Comparison of ENCODE assay signal across 22 cellular contexts in genomic region chrX:107764845-107765608, GRCh38. TPM values are rescaled to one million over a fixed set of nuclear protein-coding genes. Genes with fewer than 3 reads are reported as not detected.
DNase-seq lines count a peak whose midpoint lies in the region; ATAC-seq, FAIRE-seq and TF ChIP-seq lines count a peak whose summit lies in the region.
"Had no signal": no experiment of that assay in that cellular context is flagged by ENCODE, and none has a peak within 500 bp of the region (broad histone marks: within the 10 kb centered on the region; RNA-seq: fewer than 3 reads in every experiment).

No MANE protein-coding gene starts in this region.

- in situ Hi-C loops in mammary epithelial cell (cut with MboI; ENCODE audit: low sequenced_read_pairs in 2 of 2): no loop called here

- H3K36me3 ChIP-seq in astrocyte (ENCODE audit: insufficient read depth, low read length): no peaks in the 10 kb centered on the region
- no peaks in the 10 kb centered on the region for H3K36me3 ChIP-seq in endodermal cell (ENCODE audit: control insufficient read depth, insufficient read depth, low read length)
- H3K36me3 ChIP-seq in neuronal stem cell (replicated peaks in 1 of 2; ENCODE audit: control insufficient read depth in 2 of 2, insufficient read depth in 2 of 2, low read length in 2 of 2): no peaks in the 10 kb centered on the region
- H3K36me3 ChIP-seq in psoas muscle (ENCODE audit: insufficient read depth in 1 of 2, low read depth in 1 of 2): no peaks in the 10 kb centered on the region
- H3K36me3 ChIP-seq in mammary epithelial cell (ENCODE audit: insufficient read depth, low read length): no peaks in the 10 kb centered on the region

- H3K9ac ChIP-seq in astrocyte (ENCODE audit: low read length) (no peak overlapping the region), endodermal cell (ENCODE audit: extremely low read depth, low read length, poor library complexity, severe bottlenecking) (no peak overlapping the region), neuronal stem cell (ENCODE audit: low read depth, low read length, poor library complexity) (no peak overlapping the region), mammary epithelial cell (ENCODE audit: insufficient read depth, low read length) (no peak overlapping the region)
- H3K9ac ChIP-seq: GM23248 had no signal

- H4K20me1 ChIP-seq in astrocyte (ENCODE audit: insufficient read depth, low read length): no peaks in the 10 kb centered on the region
- H4K20me1 ChIP-seq in mammary epithelial cell (ENCODE audit: insufficient read depth, low read length): no peaks in the 10 kb centered on the region

- no TSS peak for BruUV-seq in mammary epithelial cell (replicated peaks; lab: Mats Ljungman, UMichigan)

- dilution Hi-C loops in mammary epithelial cell (cut with HindIII; ENCODE audit: low sequenced_read_pairs): no loop called here

- H3K27ac Mint-ChIP-seq in astrocyte (ENCODE audit: unreplicated experiment) (no peak overlapping the region), endodermal cell (no peak overlapping the region)
- H3K27ac Mint-ChIP-seq in activated CD4-positive, alpha-beta T cell treated with anti-CD3 and anti-CD28 coated beads, Interleukin-2, amount 10 ng/mL, durations not matched to agents 24 days and 14 days: no peak overlapping the region
- H3K27ac Mint-ChIP-seq: CD4-positive, alpha-beta memory T cell had no signal

- H3K9me3 Mint-ChIP-seq in astrocyte (ENCODE audit: unreplicated experiment) (no peaks in the 10 kb centered on the region), endodermal cell (peaks cover 2% of the 10 kb centered on the region)
- H3K9me3 Mint-ChIP-seq in activated CD4-positive, alpha-beta T cell treated with anti-CD3 and anti-CD28 coated beads, Interleukin-2, amount 10 ng/mL, durations not matched to agents 24 days and 14 days: no peaks in the 10 kb centered on the region
- H3K9me3 Mint-ChIP-seq: CD4-positive, alpha-beta memory T cell had no signal

- H3K14ac ChIP-seq in neuronal stem cell (ENCODE audit: low read length): no peak overlapping the region

- no peak overlapping the region for H3K4ac ChIP-seq in neuronal stem cell (ENCODE audit: low read length)

- CTCF ChIA-PET in mammary epithelial cell (lab: Charles Lee; ENCODE audit: low non-redundant PET): no interaction called here

- no peak overlapping the region for H2BK5ac ChIP-seq in neuronal stem cell (ENCODE audit: low read length)

- H3K27ac ChIP-seq in astrocyte (ENCODE audit: low read depth, low read length) (no peak overlapping the region), endodermal cell (ENCODE audit: low read depth, low read length) (no peak overlapping the region), neuronal stem cell (replicated peaks; ENCODE audit: low read length) (no peak overlapping the region), psoas muscle (peak overlapping the region; percentile 56), mammary epithelial cell (ENCODE audit: insufficient read depth, low read depth, low read length) (no peak overlapping the region)
- H3K27ac ChIP-seq: GM23248 had no signal

- no peaks in the 10 kb centered on the region for H3K79me1 ChIP-seq in neuronal stem cell (ENCODE audit: low read depth, low read length)

- no peaks in the 10 kb centered on the region for H3K36me3 Mint-ChIP-seq in astrocyte (ENCODE audit: low read depth, unreplicated experiment)
- no peaks in the 10 kb centered on the region for H3K36me3 Mint-ChIP-seq in endodermal cell (ENCODE audit: low read depth)
- no peaks in the 10 kb centered on the region for H3K36me3 Mint-ChIP-seq in activated CD4-positive, alpha-beta T cell treated with anti-CD3 and anti-CD28 coated beads, Interleukin-2, amount 10 ng/mL, durations not matched to agents 24 days and 14 days (ENCODE audit: low read depth)

- peak; percentile 85 for FAIRE-seq in astrocyte (lab: Jason Lieb, UNC)
- FAIRE-seq: G401.6, GM12892, H1 had no signal

- peak overlapping the region; percentile 13 for H3K18ac ChIP-seq in neuronal stem cell (ENCODE audit: low read length)

- no peaks in the 10 kb centered on the region for H3K27me3 ChIP-seq in astrocyte (ENCODE audit: insufficient read depth, low read length)
- peaks cover 50% of the 10 kb centered on the region for H3K27me3 ChIP-seq in endodermal cell (ENCODE audit: control insufficient read depth, insufficient read depth, low read length, poor library complexity, severe bottlenecking)
- H3K27me3 ChIP-seq in neuronal stem cell (ENCODE audit: control insufficient read depth in 3 of 3, insufficient read depth in 3 of 3, low read depth in 1 of 3, low read length in 3 of 3): peaks cover 0 to 49% (median 0%) of the 10 kb centered on the region in 3 experiments
- H3K27me3 ChIP-seq in psoas muscle (ENCODE audit: insufficient read depth in 3 of 3, low read length in 2 of 3): peaks cover 0 to 10% (median 0%) of the 10 kb centered on the region in 3 donors
- H3K27me3 ChIP-seq in mammary epithelial cell (ENCODE audit: insufficient read depth, low read length): no peaks in the 10 kb centered on the region

- no peak overlapping the region for H4K91ac ChIP-seq in neuronal stem cell (ENCODE audit: low read depth, low read length, poor library complexity)

- H4K8ac ChIP-seq in neuronal stem cell (ENCODE audit: low read depth, low read length): peak overlapping the region; percentile 3

- WGBS in endodermal cell (ENCODE audit: insufficient coverage in 1 of 2, insufficient read length in 1 of 2), 2 experiments: 91 to 92% methylated on average over 2 to 11 of the region's 11 CpGs
- no CpG with 5 or more reads among the region's 11 CpGs for WGBS in neuronal stem cell (ENCODE audit: extremely low coverage in 2 of 2, insufficient read length in 2 of 2, insufficient replicate concordance in 1 of 2), 2 donors
- WGBS in psoas muscle, 3 donors: 74 to 96% (median 90%) methylated on average over 10 to 11 of the region's 11 CpGs
- 66% methylated on average over 9 of the region's 11 CpGs for whole genome bisulfite sequencing in mammary epithelial cell (ENCODE audit: low coverage, missing lambda C conversion rate)

- DNase-seq in astrocyte (ENCODE audit: low read depth) (no peak), endodermal cell (peak; percentile 38), neuronal stem cell (ENCODE audit: low spot score) (no peak), psoas muscle (no peak), mammary epithelial cell (no peak), NCI-H2227 treated with DMSO at 0.1 percent for 48 hours (lab: John Stamatoyannopoulos, UW) (no peak)
- no peak for DNase-seq in central memory CD4-positive, alpha-beta T cell
- no peak for DNase-seq in activated CD4-positive, alpha-beta T cell treated with anti-CD3 and anti-CD28 coated beads, Interleukin-2, amount 10 ng/mL, durations not matched to agents 24 days and 14 days
- DNase-seq: C1 segment of cervical spinal cord; Caco-2; CD4-positive, alpha-beta memory T cell; DMS153; DND-41; GM23248; H7; HCEC 1CT had no signal

- H3K9me3 ChIP-seq in astrocyte (ENCODE audit: insufficient read depth, low read depth, low read length): no peaks in the 10 kb centered on the region
- no peaks in the 10 kb centered on the region for H3K9me3 ChIP-seq in endodermal cell (ENCODE audit: control insufficient read depth, low read length)
- H3K9me3 ChIP-seq in neuronal stem cell (replicated peaks in 1 of 2; ENCODE audit: control insufficient read depth in 2 of 2, insufficient read depth in 1 of 2, low read depth in 1 of 2, low read length in 2 of 2): no peaks in the 10 kb centered on the region
- H3K9me3 ChIP-seq in psoas muscle: no peaks in the 10 kb centered on the region
- no peaks in the 10 kb centered on the region for H3K9me3 ChIP-seq in mammary epithelial cell (replicated peaks; ENCODE audit: insufficient read depth, low read length)
- H3K9me3 ChIP-seq: Caco-2 had no signal

- no peak for ATAC-seq in psoas muscle

- H2AFZ ChIP-seq in astrocyte (ENCODE audit: low read depth, low read length) (no peak overlapping the region), neuronal stem cell (ENCODE audit: low read length) (no peak overlapping the region), mammary epithelial cell (ENCODE audit: low read depth, low read length) (no peak overlapping the region)
- H2AFZ ChIP-seq: GM23248 had no signal

- H2BK120ac ChIP-seq in neuronal stem cell (ENCODE audit: low read depth, low read length): no peak overlapping the region

- intact Hi-C loops in psoas muscle (cut with DNase I): loop anchor here in 1 of 2 donors (5.0 kb wide), 1 partner anchor 33 kb away; no protein-coding TSS in a partner anchor
- intact Hi-C loops in mammary epithelial cell (cut with micrococcal nuclease): no loop called here
- intact Hi-C loops in activated CD4-positive, alpha-beta T cell treated with anti-CD3 and anti-CD28 coated beads, Interleukin-2, amount 10 ng/mL, durations not matched to agents 24 days and 14 days (cut with micrococcal nuclease): no loop called here

- no peak overlapping the region for H2BK12ac ChIP-seq in neuronal stem cell (ENCODE audit: low read length)

- H2AK5ac ChIP-seq in neuronal stem cell (ENCODE audit: low read depth, low read length): no peak overlapping the region

- H3K4me1 ChIP-seq in astrocyte (ENCODE audit: insufficient read depth, low read length) (no peaks in the 10 kb centered on the region), endodermal cell (ENCODE audit: control insufficient read depth, insufficient read depth, low read length) (no peaks in the 10 kb centered on the region), neuronal stem cell (ENCODE audit: control insufficient read depth in 2 of 2, insufficient read depth in 1 of 2, low read depth in 1 of 2, low read length in 2 of 2) (no peaks in the 10 kb centered on the region), psoas muscle (peaks cover 22% of the 10 kb centered on the region), mammary epithelial cell (ENCODE audit: insufficient read depth, low read length) (peaks cover 2% of the 10 kb centered on the region)
- H3K4me1 ChIP-seq: Caco-2 had no signal

- H3K4me2 ChIP-seq in astrocyte (ENCODE audit: low read length) (no peak overlapping the region), neuronal stem cell (ENCODE audit: insufficient read depth, low read length, poor library complexity, severe bottlenecking) (no peak overlapping the region), mammary epithelial cell (ENCODE audit: insufficient read depth, low read depth, low read length) (no peak overlapping the region)

- H3K4me3 Mint-ChIP-seq in astrocyte (ENCODE audit: unreplicated experiment) (no peak overlapping the region), endodermal cell (no peak overlapping the region)
- H3K4me3 Mint-ChIP-seq in activated CD4-positive, alpha-beta T cell treated with anti-CD3 and anti-CD28 coated beads, Interleukin-2, amount 10 ng/mL, durations not matched to agents 24 days and 14 days: no peak overlapping the region
- H3K4me3 Mint-ChIP-seq: CD4-positive, alpha-beta memory T cell had no signal

- H3K23ac ChIP-seq in neuronal stem cell (ENCODE audit: low read depth, low read length, poor library complexity): no peak overlapping the region

- peaks cover 18% of the 10 kb centered on the region for H3K27me3 Mint-ChIP-seq in astrocyte (ENCODE audit: low read depth, unreplicated experiment)
- H3K27me3 Mint-ChIP-seq in endodermal cell (ENCODE audit: insufficient read depth): peaks cover 75% of the 10 kb centered on the region
- H3K27me3 Mint-ChIP-seq in activated CD4-positive, alpha-beta T cell treated with anti-CD3 and anti-CD28 coated beads, Interleukin-2, amount 10 ng/mL, durations not matched to agents 24 days and 14 days: peaks cover 1% of the 10 kb centered on the region
- H3K27me3 Mint-ChIP-seq: CD4-positive, alpha-beta memory T cell had no signal

- no peaks in the 10 kb centered on the region for H3K79me2 ChIP-seq in astrocyte (ENCODE audit: insufficient read depth, low read length)
- H3K79me2 ChIP-seq in mammary epithelial cell (ENCODE audit: insufficient read depth, low read length): no peaks in the 10 kb centered on the region

- TF ChIP-seq CTCF in astrocyte (IDR thresholded peaks at IDR 0.05; ENCODE audit: insufficient read depth, low read depth, low read length) (no peak), endodermal cell (conservative IDR thresholded peaks at IDR 0.05) (no peak), psoas muscle (IDR thresholded peaks at IDR 0.05) (no peak), mammary epithelial cell (conservative IDR thresholded peaks at IDR 0.05 in 1 of 2, IDR thresholded peaks at IDR 0.05 in 1 of 2; ENCODE audit: extremely low read depth in 1 of 2, insufficient read depth in 1 of 2, low read depth in 1 of 2, low read length in 2 of 2) (no peak)

- H3K4me3 ChIP-seq in astrocyte (ENCODE audit: insufficient read depth, low read depth, low read length) (no peak overlapping the region), endodermal cell (ENCODE audit: low read length) (no peak overlapping the region), neuronal stem cell (ENCODE audit: low read length in 2 of 2) (no peak overlapping the region), psoas muscle (no peak overlapping the region), mammary epithelial cell (replicated peaks in 1 of 3; ENCODE audit: insufficient read depth in 1 of 3, low read depth in 2 of 3, low read length in 3 of 3) (no peak overlapping the region)
- H3K4me3 ChIP-seq: GM23248 had no signal

- H3K4me1 Mint-ChIP-seq in astrocyte (ENCODE audit: low read depth, unreplicated experiment) (no peaks in the 10 kb centered on the region), endodermal cell (peaks cover 7% of the 10 kb centered on the region)
- H3K4me1 Mint-ChIP-seq in activated CD4-positive, alpha-beta T cell treated with anti-CD3 and anti-CD28 coated beads, Interleukin-2, amount 10 ng/mL, durations not matched to agents 24 days and 14 days: no peaks in the 10 kb centered on the region

- H2BK15ac ChIP-seq in neuronal stem cell (ENCODE audit: low read length): no peak overlapping the region

RNA-seq across cellular contexts. Expression of gene TSC22D3, which starts 10.6 kb away (rescaled TPM):
- 30.7 and 35.4 TPM in 2 replicates for total RNA-seq in astrocyte
- 10 to 100 TPM in 1 of 2 donors, 1 to 10 TPM in 1; 9.9 to 10.5 TPM for total RNA-seq in endodermal cell
- polyA plus RNA-seq in endodermal cell (2013, experiment 1 of 2): 28.2 TPM
- 22.4 TPM for polyA plus RNA-seq in endodermal cell (2013, experiment 2 of 2)
- 33.5 TPM for polyA plus RNA-seq in neuronal stem cell (2013, experiment 1 of 2)
- polyA plus RNA-seq in neuronal stem cell (2013, experiment 2 of 2): 31.5 TPM
- total RNA-seq in psoas muscle: 100 to 1,000 TPM in 3 of 4 donors, 10 to 100 TPM in 1; 23.7 to 310 (median 184) TPM
- 1,000 to 10,000 TPM in 1 of 3 donors, 100 to 1,000 TPM in 2; 467 to 1,236 (median 802) TPM for polyA plus RNA-seq in psoas muscle
- 10 to 100 TPM; 53.9 to 83.7 TPM for total RNA-seq in mammary epithelial cell
- polyA plus RNA-seq in mammary epithelial cell: 50.7 TPM
- 29.4 TPM for polyA minus RNA-seq in mammary epithelial cell
- 17.4 and 18.2 TPM in 2 replicates for total RNA-seq in activated CD4-positive, alpha-beta T cell treated with anti-CD3 and anti-CD28 coated beads, Interleukin-2, amount 10 ng/mL, durations not matched to agents 24 days and 14 days

RNA-seq across cellular contexts. Expression of gene NCBP2L, which starts 12.5 kb away (rescaled TPM):
- not detected in 2 replicates for total RNA-seq in astrocyte
- not detected for total RNA-seq in endodermal cell
- polyA plus RNA-seq in endodermal cell (2013, experiment 1 of 2): not detected
- not detected for polyA plus RNA-seq in endodermal cell (2013, experiment 2 of 2)
- polyA plus RNA-seq in neuronal stem cell (2013, experiment 1 of 2): not detected
- not detected for polyA plus RNA-seq in neuronal stem cell (2013, experiment 2 of 2)
- not detected for total RNA-seq in psoas muscle
- under 1 TPM in 2 of 3 donors, not detected in 1; 0.03 to 0.40 TPM for polyA plus RNA-seq in psoas muscle
- total RNA-seq in mammary epithelial cell: not detected
- not detected for polyA plus RNA-seq in mammary epithelial cell
- not detected for polyA minus RNA-seq in mammary epithelial cell
- total RNA-seq in activated CD4-positive, alpha-beta T cell treated with anti-CD3 and anti-CD28 coated beads, Interleukin-2, amount 10 ng/mL, durations not matched to agents 24 days and 14 days: not detected in 2 replicates
- total RNA-seq: A172; A673; Caco-2; CD4-positive, alpha-beta memory T cell; GM23248; H1; H7 had no signal
- polyA plus RNA-seq: BJ; CD4-positive, alpha-beta memory T cell; GM23248; H1 had no signal
